2 cellular contexts compared by ENCODE assay signal in genomic region chr6:79694623-79695311, GRCh38.
TF ChIP-seq lines count a peak whose summit lies in the region.

No MANE protein-coding gene starts in this region.

TF ChIP-seq in GM23338, 12 proteins besides CTCF, POLR2A, EP300 and RAD21 (continued from another document):
- TF ChIP-seq REST (IDR thresholded peaks at IDR 0.05; ENCODE audit: unreplicated experiment) (no peak), ETS1 (IDR thresholded peaks at IDR 0.05) (no peak), ZNF462 (CRISPR knock-in tag; IDR thresholded peaks at IDR 0.05) (no peak), JUNB (IDR thresholded peaks at IDR 0.05; ENCODE audit: unreplicated experiment) (no peak), CREB1 (CRISPR knock-in tag; IDR thresholded peaks at IDR 0.05; ENCODE audit: low read depth) (no peak), EZH2phosphoT487 (IDR thresholded peaks at IDR 0.05; ENCODE audit: unreplicated experiment) (no peak), POLR2AphosphoS5 (IDR thresholded peaks at IDR 0.05; ENCODE audit: low read depth) (no peak), ZNF331 (CRISPR knock-in tag; IDR thresholded peaks at IDR 0.05; ENCODE audit: low read depth) (no peak)

TF ChIP-seq in WTC11, 78 proteins besides CTCF, POLR2A, EP300 and RAD21 (continued from another document):
- no peak for TF ChIP-seq ATF2 (CRISPR knock-in tag; IDR thresholded peaks at IDR 0.05; ENCODE audit: borderline replicate concordance, low read depth)
- TF ChIP-seq ATF1 (CRISPR knock-in tag; IDR thresholded peaks at IDR 0.05), result no peak
- no peak for TF ChIP-seq AFF4 (CRISPR knock-in tag; IDR thresholded peaks at IDR 0.05; ENCODE audit: borderline replicate concordance)
- no peak for TF ChIP-seq NR3C1 (CRISPR knock-in tag; conservative IDR thresholded peaks at IDR 0.05; ENCODE audit: low read depth)
- no peak for TF ChIP-seq RORB (CRISPR knock-in tag; IDR thresholded peaks at IDR 0.05)
- no peak for TF ChIP-seq ESRRA (CRISPR knock-in tag; IDR thresholded peaks at IDR 0.05; ENCODE audit: borderline replicate concordance)
- no peak for TF ChIP-seq TP53 (CRISPR knock-in tag; IDR thresholded peaks at IDR 0.05)
- TF ChIP-seq IRF1 (CRISPR knock-in tag; IDR thresholded peaks at IDR 0.05), result no peak
